8 cellular contexts compared by ENCODE assay signal in the genomic region with DNA sequence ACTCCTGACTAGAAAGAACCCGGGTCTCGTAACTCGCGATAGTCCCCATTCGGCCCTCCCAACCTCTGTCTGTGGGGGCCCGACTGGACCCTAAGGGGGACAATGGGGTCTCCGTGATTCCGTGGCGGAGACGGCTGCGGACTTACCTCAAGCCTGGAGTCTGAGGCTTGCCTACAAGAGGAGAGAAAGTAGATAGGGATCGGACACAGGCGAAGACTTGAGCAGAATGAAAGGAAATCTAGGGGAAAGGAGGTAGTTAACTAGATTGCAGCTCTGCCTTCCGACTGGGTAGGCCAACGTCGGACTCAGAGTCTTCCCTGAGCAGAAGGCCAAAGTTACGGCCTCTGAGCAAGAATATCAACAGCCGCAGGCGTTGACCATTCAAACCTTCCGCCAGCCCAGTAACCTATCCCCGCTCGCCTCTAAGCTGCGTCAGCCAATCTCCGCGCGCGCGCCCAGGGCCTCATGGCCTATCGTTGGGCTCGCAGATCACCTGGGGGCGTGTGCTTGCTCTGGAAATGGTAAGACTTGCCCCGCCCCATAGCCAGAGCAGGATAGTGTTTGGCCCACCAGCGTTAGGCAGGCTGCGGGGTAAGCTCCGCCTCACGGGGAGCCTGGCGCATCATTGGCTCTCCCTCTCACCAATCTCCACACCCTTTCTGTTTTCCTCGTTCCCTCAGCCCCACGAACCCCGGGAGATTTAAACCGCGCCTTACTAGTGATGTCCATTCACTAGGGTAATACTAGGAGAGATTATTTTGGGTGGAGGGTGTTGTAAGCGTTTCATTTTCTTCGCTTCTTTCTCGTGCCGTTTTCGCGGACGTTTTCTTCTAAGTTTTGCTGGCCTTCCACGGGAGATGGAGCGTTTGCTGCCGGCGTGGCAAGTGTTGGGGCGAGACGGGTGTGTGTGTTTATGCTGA. TPM values are rescaled to one million over a fixed set of nuclear protein-coding genes. Genes with fewer than 3 reads are reported as not detected.
DNase-seq lines count a peak whose midpoint lies in the region; ATAC-seq and TF ChIP-seq lines count a peak whose summit lies in the region.

A gene (minus strand): TSS at position 356 of the 920 bp plus-strand sequence. CDS start 624 bp downstream, outside the sequence.

- TF ChIP-seq POLR2A in GM18951 (IDR thresholded peaks at IDR 0.05; ENCODE audit: extremely low read depth, insufficient read depth, insufficient read length) = peak; percentile 68

- H4K20me1 ChIP-seq in smooth muscle cell (ENCODE audit: low read depth) = no peaks in the 10 kb centered on the region

- in situ Hi-C loops in GM18951 (cut with MboI; ENCODE audit: low sequenced_read_pairs, unreplicated experiment) = no loop called here

- peak within 1 kb of the TSS; percentile 95 for H2AFZ ChIP-seq in smooth muscle cell (ENCODE audit: low read depth)

- H3F3A ChIP-seq in smooth muscle cell (ENCODE audit: low read depth) = no peaks in the 10 kb centered on the region

- peaks cover 11% of the 10 kb centered on the region for H3K4me1 ChIP-seq in smooth muscle cell (ENCODE audit: low read depth)

- peak within 1 kb of the TSS; percentile 63 for H3K4me3 ChIP-seq in WI38 (ENCODE audit: low read depth, low read length)
- peak within 1 kb of the TSS; percentile 70 for H3K4me3 ChIP-seq in smooth muscle cell

- peaks cover 9% of the 10 kb centered on the region for H3K79me2 ChIP-seq in smooth muscle cell (ENCODE audit: low read depth)

- DNase-seq in AG08396 (ENCODE audit: low spot score) (peak; percentile 97), NCI-H2227 treated with DMSO at 0.1 percent for 48 hours (lab: John Stamatoyannopoulos, UW) (peak; percentile 92), caudate nucleus (lab: John Stamatoyannopoulos, UW) (peak; percentile 49 to 99 (median 96)), iPS-NIHi7 (ENCODE audit: extremely low spot score) (peak; percentile 98), smooth muscle cell (lab: John Stamatoyannopoulos, UW; ENCODE audit: unreplicated experiment) (peak; percentile 88)

- no peaks in the 10 kb centered on the region for H3K36me3 ChIP-seq in smooth muscle cell (ENCODE audit: low read depth)

- peak; percentile 99 for ATAC-seq in HG03175 (IDR thresholded peaks at IDR 0.05; ENCODE audit: unreplicated experiment)

- TF ChIP-seq CTCF in WI38 (IDR thresholded peaks at IDR 0.05; ENCODE audit: low read depth, low read length) (no peak), smooth muscle cell (IDR thresholded peaks at IDR 0.05; ENCODE audit: borderline replicate concordance, insufficient read depth, poor library complexity, severe bottlenecking) (no peak)

- peak within 1 kb of the TSS; percentile 13 for H3K27ac ChIP-seq in caudate nucleus (ENCODE audit: low read depth, low read length)
- H3K27ac ChIP-seq in smooth muscle cell (ENCODE audit: low read depth) = no peak within 1 kb of the TSS

- 2% methylated on average over 55 of the region's 55 CpGs for WGBS in smooth muscle cell (ENCODE audit: low lambda C conversion rate)

- peak within 1 kb of the TSS; percentile 97 for H3K4me2 ChIP-seq in smooth muscle cell

- H3K9me3 ChIP-seq in smooth muscle cell (replicated peaks; ENCODE audit: low read depth) = no peaks in the 10 kb centered on the region

- no peaks in the 10 kb centered on the region for H3K27me3 ChIP-seq in smooth muscle cell (ENCODE audit: low read depth)

- H3K9ac ChIP-seq in smooth muscle cell (ENCODE audit: low read depth) = peak within 1 kb of the TSS; percentile 51

RNA-seq across cellular contexts. Expression of the gene that starts here (rescaled TPM):
- total RNA-seq in smooth muscle cell = 2.6 and 4.3 TPM in 2 replicates
- 1.7 and 3.0 TPM in 2 replicates for polyA plus RNA-seq in smooth muscle cell
